15 cellular contexts compared by ENCODE assay signal in genomic region chr2:207304798-207305197, GRCh38.
A peak's percentile ranks its signal among the peaks of the same experiment; 100 is the strongest.
DNase-seq lines count a peak whose midpoint lies in the region; ATAC-seq and TF ChIP-seq lines count a peak whose summit lies in the region.
"Had no signal": no experiment of that assay in that cellular context is flagged by ENCODE, and none has a peak within 500 bp of the region (broad histone marks: within the 10 kb centered on the region; RNA-seq: fewer than 3 reads in every experiment).

No MANE protein-coding gene starts in this region.

- peaks cover 12% of the 10 kb centered on the region for H3K36me3 Mint-ChIP-seq in glutamatergic neuron (ENCODE audit: unreplicated experiment)
- H3K36me3 Mint-ChIP-seq: CD14-positive monocyte; CD4-positive, alpha-beta memory T cell had no signal

- DNase-seq in DMS53 (lab: John Stamatoyannopoulos, UW) = peak; percentile 9
- no peak for DNase-seq in DMS53 treated with DMSO at 0.1 percent for 48 hours (lab: John Stamatoyannopoulos, UW; ENCODE audit: unreplicated experiment)
- DNase-seq in OCI-M1 (lab: John Stamatoyannopoulos, UW) = peak; percentile 33
- DNase-seq in glutamatergic neuron = no peak
- no peak for DNase-seq in SHP77 (lab: John Stamatoyannopoulos, UW)
- no peak for DNase-seq in ecto neural progenitor cell (ENCODE audit: low spot score)
- DNase-seq: AML-193; Calu3; CD4-positive, alpha-beta memory T cell; GM23248; KG1 had no signal

- peak overlapping the region; percentile 83 for H3K27ac Mint-ChIP-seq in glutamatergic neuron (ENCODE audit: unreplicated experiment)
- H3K27ac Mint-ChIP-seq: CD14-positive monocyte, IgD-negative memory B cell had no signal

- H3K9me3 Mint-ChIP-seq in glutamatergic neuron (ENCODE audit: unreplicated experiment) = peaks cover 19% of the 10 kb centered on the region

- no peak overlapping the region for H3K4me3 Mint-ChIP-seq in glutamatergic neuron (ENCODE audit: unreplicated experiment)
- H3K4me3 Mint-ChIP-seq: CD14-positive monocyte; CD4-positive, alpha-beta memory T cell; IgD-negative memory B cell had no signal

- TF ChIP-seq CTCF in glutamatergic neuron (IDR thresholded peaks at IDR 0.05; ENCODE audit: partially characterized antibody, unreplicated experiment) = no peak

- peaks cover 10% of the 10 kb centered on the region for H3K27me3 Mint-ChIP-seq in glutamatergic neuron (ENCODE audit: unreplicated experiment)
- H3K27me3 Mint-ChIP-seq: IgD-negative memory B cell had no signal

- peaks cover 37% of the 10 kb centered on the region for H3K4me1 Mint-ChIP-seq in glutamatergic neuron (ENCODE audit: low read depth, unreplicated experiment)
- H3K4me1 Mint-ChIP-seq: CD14-positive monocyte, IgD-negative memory B cell had no signal

- ATAC-seq in HG02938 (IDR thresholded peaks at IDR 0.05; ENCODE audit: unreplicated experiment) = no peak
- ATAC-seq: A549 had no signal

Comparison
In these comparisons a context has a peak if more than half of its experiments do, and no peak if none do; other contexts are left out.
1. DNase-seq: peak in DMS53 (single experiment) and OCI-M1 (single experiment); none in DMS53 treated with DMSO at 0.1 percent for 48 hours (single experiment), glutamatergic neuron (single experiment), SHP77 (0 of 2) and ecto neural progenitor cell (single experiment).